ENCODE assay signal across 19 cellular contexts in genomic region chr2:198452327-198452726, GRCh38.
DNase-seq lines count a peak whose midpoint lies in the region; ATAC-seq and TF ChIP-seq lines count a peak whose summit lies in the region.
"Had no signal": no experiment of that assay in that cellular context is flagged by ENCODE, and none has a peak within 500 bp of the region (broad histone marks: within the 10 kb centered on the region; RNA-seq: fewer than 3 reads in every experiment).

No MANE protein-coding gene starts in this region.

- no peaks in the 10 kb centered on the region for H3K4me1 Mint-ChIP-seq in nephron progenitor cell
- H3K4me1 Mint-ChIP-seq: activated naive CD8-positive, alpha-beta T cell treated with anti-CD3 and anti-CD28 coated beads for 36 hours; stimulated activated naive B cell treated with anti-CD40 and anti-IgM and Interleukin-4, amounts not matched to agents 10 μg/mL and 1 μg/mL and 100 μg/mL, for 72 hours had no signal

- no peak for TF ChIP-seq POLR2A in GM18505 (IDR thresholded peaks at IDR 0.05; ENCODE audit: borderline replicate concordance, extremely low read depth, insufficient read depth, insufficient read length)

- H3K36me3 Mint-ChIP-seq in nephron progenitor cell (ENCODE audit: low read depth) = no peaks in the 10 kb centered on the region
- H3K36me3 Mint-ChIP-seq: activated naive CD8-positive, alpha-beta T cell treated with anti-CD3 and anti-CD28 coated beads for 36 hours; stimulated activated naive B cell treated with anti-CD40 and anti-IgM and Interleukin-4, amounts not matched to agents 10 μg/mL and 1 μg/mL and 100 μg/mL, for 72 hours had no signal

- DNase-seq in epidermal melanocyte (ENCODE audit: insufficient read length, low spot score) (no peak), KBM-7 (no peak), nephron progenitor cell (no peak)
- DNase-seq: ACHN; activated naive CD8-positive, alpha-beta T cell treated with anti-CD3 and anti-CD28 coated beads for 36 hours; effector CD4-positive, alpha-beta T cell; kidney glomerular epithelial cell; mammary epithelial cell; NCI-H187 treated with DMSO at 0.1 percent for 48 hours; NCI-H226; stimulated activated CD4-positive, alpha-beta T cell treated with anti-CD3 and anti-CD28 coated beads, Interleukin-1b, Interleukin-23, amount 100 ng/mL, for 48 hours; stimulated activated naive B cell treated with anti-CD40 and anti-IgM and Interleukin-4, amounts not matched to agents 10 μg/mL and 1 μg/mL and 100 μg/mL, for 72 hours; T1000 had no signal

- no peaks in the 10 kb centered on the region for H3K9me3 Mint-ChIP-seq in nephron progenitor cell
- H3K9me3 Mint-ChIP-seq: stimulated activated naive B cell treated with anti-CD40 and anti-IgM and Interleukin-4, amounts not matched to agents 10 μg/mL and 1 μg/mL and 100 μg/mL, for 72 hours had no signal

- no peak overlapping the region for H3K4me3 Mint-ChIP-seq in nephron progenitor cell
- H3K4me3 Mint-ChIP-seq: activated naive CD8-positive, alpha-beta T cell treated with anti-CD3 and anti-CD28 coated beads for 36 hours; stimulated activated naive B cell treated with anti-CD40 and anti-IgM and Interleukin-4, amounts not matched to agents 10 μg/mL and 1 μg/mL and 100 μg/mL, for 72 hours had no signal

- no peak overlapping the region for H3K27ac Mint-ChIP-seq in nephron progenitor cell
- H3K27ac Mint-ChIP-seq: activated naive CD8-positive, alpha-beta T cell treated with anti-CD3 and anti-CD28 coated beads for 36 hours; stimulated activated naive B cell treated with anti-CD40 and anti-IgM and Interleukin-4, amounts not matched to agents 10 μg/mL and 1 μg/mL and 100 μg/mL, for 72 hours had no signal

- in situ Hi-C loops in KBM-7 (cut with MboI; ENCODE audit: low pct_unique_long_range_greater_than_20kb, low sequenced_read_pairs) = no loop called here

- peak; percentile 62 for ATAC-seq in GM18505 (IDR thresholded peaks at IDR 0.05; ENCODE audit: unreplicated experiment)
- ATAC-seq in GM19372 (IDR thresholded peaks at IDR 0.05; ENCODE audit: low read depth, unreplicated experiment) = peak; percentile 68
- peak; percentile 65 for ATAC-seq in HG02870 (IDR thresholded peaks at IDR 0.05; ENCODE audit: unreplicated experiment)
- ATAC-seq in HG03565 (IDR thresholded peaks at IDR 0.05; ENCODE audit: unreplicated experiment) = peak; percentile 59
- ATAC-seq in HG03175 (IDR thresholded peaks at IDR 0.05; ENCODE audit: unreplicated experiment) = no peak
- ATAC-seq: activated CD4-positive, CD25-positive, alpha-beta regulatory T cell treated with anti-CD3 and anti-CD28 coated beads, Interleukin-2, amount 50 U/mL, for 24 hours; stimulated activated naive B cell treated with anti-CD40 and anti-IgM and Interleukin-4, amounts not matched to agents 10 μg/mL and 1 μg/mL and 100 μg/mL, for 72 hours had no signal

- H3K27me3 Mint-ChIP-seq in nephron progenitor cell (ENCODE audit: low read depth, poor library complexity) = no peaks in the 10 kb centered on the region
- H3K27me3 Mint-ChIP-seq: stimulated activated naive B cell treated with anti-CD40 and anti-IgM and Interleukin-4, amounts not matched to agents 10 μg/mL and 1 μg/mL and 100 μg/mL, for 72 hours had no signal

- no peak for TF ChIP-seq CTCF in nephron progenitor cell (IDR thresholded peaks at IDR 0.05)
